ENCODE assay signal across 8 cellular contexts in genomic region chr14:105398726-105399440, GRCh38. TPM values are rescaled to one million over a fixed set of nuclear protein-coding genes. Genes with fewer than 3 reads are reported as not detected.
A peak's percentile ranks its signal among the peaks of the same experiment; 100 is the strongest.
DNase-seq lines count a peak whose midpoint lies in the region; ATAC-seq, FAIRE-seq and TF ChIP-seq lines count a peak whose summit lies in the region.

No MANE protein-coding gene starts in this region.

- CTCF ChIA-PET in OCI-LY7 (lab: Charles Lee; ENCODE audit: unreplicated experiment): interaction anchor here (0.7 kb wide), 1 partner anchor 22 kb away, joined by 5 read pairs; no protein-coding TSS in a partner anchor

- H4K20me1 ChIP-seq in OCI-LY7 (ENCODE audit: insufficient read depth, low read length): no peaks in the 10 kb centered on the region

- H3K4me1 ChIP-seq in ACC112 (ENCODE audit: control insufficient read depth, insufficient read depth, low read length, unreplicated experiment) (peaks cover 8% of the 10 kb centered on the region), OCI-LY7 (ENCODE audit: insufficient read depth, low read length, poor library complexity, severe bottlenecking) (peaks cover 23% of the 10 kb centered on the region), breast epithelium (peaks cover 0 to 4% of the 10 kb centered on the region in 2 donors)

- no peaks in the 10 kb centered on the region for H3K9me2 ChIP-seq in OCI-LY7 (ENCODE audit: insufficient read depth, low read length)

- TF ChIP-seq POLR2A in GM12892 (IDR thresholded peaks at IDR 0.05; ENCODE audit: low read depth, low read length): no peak
- TF ChIP-seq POLR2A in breast epithelium (IDR thresholded peaks at IDR 0.05): no peak

- DNase-seq in GM12892 (ENCODE audit: insufficient read length) (no peak), OCI-LY7 (ENCODE audit: low spot score) (peak; percentile 67), breast epithelium (ENCODE audit: low spot score in 2 of 2) (no peak), left colon (no peak), NCI-H2107 treated with DMSO at 0.1 percent for 48 hours (lab: John Stamatoyannopoulos, UW; ENCODE audit: unreplicated experiment) (no peak)

- BruUV-seq in OCI-LY7 (replicated peaks; lab: Mats Ljungman, UMichigan): no TSS peak

- H3K27me3 ChIP-seq in ACC112 (ENCODE audit: insufficient read depth, low read length) (no peaks in the 10 kb centered on the region), breast epithelium (no peaks in the 10 kb centered on the region)

- peak overlapping the region; percentile 74 for H3K27ac ChIP-seq in ACC112 (ENCODE audit: low read depth, low read length)
- peak overlapping the region; percentile 61 for H3K27ac ChIP-seq in OCI-LY7 (ENCODE audit: low read depth, low read length, poor library complexity, severe bottlenecking)
- peak overlapping the region; percentile 89 to 90 for H3K27ac ChIP-seq in breast epithelium
- peak overlapping the region; percentile 78 for H3K27ac ChIP-seq in temporal lobe (ENCODE audit: low read depth, low read length)

- no peaks in the 10 kb centered on the region for H3K9me3 ChIP-seq in OCI-LY7 (ENCODE audit: low read length)
- peaks cover 0 to 5% of the 10 kb centered on the region in 2 donors for H3K9me3 ChIP-seq in breast epithelium

- peak; percentile 50 for FAIRE-seq in GM12892 (lab: Jason Lieb, UNC)

- TF ChIP-seq CTCF in OCI-LY7 (conservative IDR thresholded peaks at IDR 0.05; ENCODE audit: low read length) (no peak; the same call in 1 of the 2 replicates), breast epithelium (IDR thresholded peaks at IDR 0.05) (no peak)

- POLR2A ChIA-PET in OCI-LY7 (lab: Charles Lee): interaction anchor here (0.6 to 0.9 kb wide), 2 partner anchors 10 to 56 kb away, joined by 4 read pairs; no protein-coding TSS in a partner anchor

- H3K36me3 ChIP-seq in ACC112 (ENCODE audit: insufficient read depth, low read length): peaks cover 20% of the 10 kb centered on the region
- peaks cover 21% of the 10 kb centered on the region for H3K36me3 ChIP-seq in OCI-LY7 (ENCODE audit: insufficient read depth, low read length)
- H3K36me3 ChIP-seq in breast epithelium: no peaks in the 10 kb centered on the region

- H3K4me2 ChIP-seq in OCI-LY7 (ENCODE audit: low read length): peak overlapping the region; percentile 97

- intact Hi-C loops in OCI-LY7 (cut with micrococcal nuclease; ENCODE audit: unreplicated experiment) (loop anchor here (1.0 to 2.0 kb wide), 2 partner anchors 28 to 92 kb away; partner anchors contain the start of gene TEDC1), breast epithelium (cut with DNase I; ENCODE audit: low total_unique reads) (no loop called here), left colon (cut with DNase I, micrococcal nuclease) (no loop called here)

- H3K79me2 ChIP-seq in ACC112 (ENCODE audit: control insufficient read depth, insufficient read depth, low read length, unreplicated experiment) (peaks cover 19% of the 10 kb centered on the region), OCI-LY7 (ENCODE audit: insufficient read depth, low read depth, low read length) (peaks cover 14% of the 10 kb centered on the region)

- ATAC-seq in HG03064 (IDR thresholded peaks at IDR 0.05; ENCODE audit: low read depth, unreplicated experiment): peak; percentile 7
- ATAC-seq in left colon: peak; percentile 53

- H3K4me3 ChIP-seq in ACC112 (ENCODE audit: low read depth, low read length) (peak overlapping the region; percentile 99), OCI-LY7 (ENCODE audit: low read depth, low read length, poor library complexity, severe bottlenecking) (peak overlapping the region; percentile 86), breast epithelium (peak overlapping the region; percentile 86 to 99 (median 88))

- H2AFZ ChIP-seq in ACC112 (ENCODE audit: low read length, unreplicated experiment): peak overlapping the region; percentile 89
- H2AFZ ChIP-seq in OCI-LY7 (ENCODE audit: low read length): peak overlapping the region; percentile 94; the same call in 1 of the 2 replicates

RNA-seq across cellular contexts. Expression of gene TEX22, which starts 0.5 kb away (rescaled TPM):
- polyA plus RNA-seq in GM12892 (2012; ENCODE audit: missing spikeins): 0.32 TPM
- total RNA-seq in OCI-LY7 (2014; rRNA removed; shearing (Covaris generic)): 1.3 and 2.3 TPM in 2 replicates
- total RNA-seq in OCI-LY7 (2022) (9.2 and 12.2 TPM in 2 replicates), breast epithelium (under 1 TPM; 0.33 to 0.64 (median 0.59) TPM), left colon (1 to 10 TPM in 1 of 2 donors, under 1 TPM in 1; 0.49 to 1.3 TPM), temporal lobe (0.25 TPM)

RNA-seq across cellular contexts. Expression of gene MTA1, which starts 20.7 kb away (rescaled TPM):
- polyA plus RNA-seq in GM12892 (2012; ENCODE audit: missing spikeins): 24.6 TPM
- 92.3 and 103 TPM in 2 replicates for total RNA-seq in OCI-LY7 (2014; rRNA removed; shearing (Covaris generic))
- total RNA-seq in OCI-LY7 (2022) (217 and 220 TPM in 2 replicates), breast epithelium (10 to 100 TPM; 50.7 to 70.1 (median 68.8) TPM), left colon (10 to 100 TPM; 59.2 to 77.4 TPM), temporal lobe (48.9 TPM)
